Comparison of ENCODE assay signal across 5 cellular contexts in genomic region chr2:210604666-210605065, GRCh38.
TF ChIP-seq lines count a peak whose summit lies in the region.

No MANE protein-coding gene starts in this region.

TF ChIP-seq in A549, 52 proteins besides CTCF, POLR2A, EP300 and RAD21:
- TF ChIP-seq MAFK (IDR thresholded peaks at IDR 0.05; ENCODE audit: partially characterized antibody), result peak; percentile 75
- TF ChIP-seq RARB (CRISPR knock-in tag; IDR thresholded peaks at IDR 0.05), result no peak
- no peak for TF ChIP-seq ZSCAN20 (CRISPR knock-in tag; IDR thresholded peaks at IDR 0.05)
- no peak for TF ChIP-seq BHLHE40 (IDR thresholded peaks at IDR 0.05; ENCODE audit: low read depth, low read length)
- no peak for TF ChIP-seq NR3C1 (IDR thresholded peaks at IDR 0.05)
- no peak for TF ChIP-seq E2F6 (IDR thresholded peaks at IDR 0.05; ENCODE audit: borderline replicate concordance, low read depth)

TF ChIP-seq in K562, 482 proteins besides CTCF, POLR2A, EP300 and RAD21:
- TF ChIP-seq ZNF316 (IDR thresholded peaks at IDR 0.05) (peak; percentile 28; the same call in 1 of the 2 replicates), USF2 (CRISPR knock-in tag; IDR thresholded peaks at IDR 0.05) (no peak), ZMIZ1 (IDR thresholded peaks at IDR 0.05; ENCODE audit: low read depth in 2 of 2, low read length in 2 of 2) (no peak)

TF ChIP-seq in HepG2, 621 proteins besides CTCF, POLR2A, EP300 and RAD21:
- TF ChIP-seq DMAP1 (CRISPR knock-in tag; IDR thresholded peaks at IDR 0.05) (no peak), MAFF (IDR thresholded peaks at IDR 0.05; ENCODE audit: low read depth, low read length) (peak; percentile 91), MAFK (conservative IDR thresholded peaks at IDR 0.05 in 1 of 2, IDR thresholded peaks at IDR 0.05 in 1 of 2; ENCODE audit: low read length in 2 of 2) (peak; percentile 90 to 91)

TF ChIP-seq in neural cell, 6 proteins besides CTCF, POLR2A, EP300 and RAD21:
- TF ChIP-seq EZH2 (IDR thresholded peaks at IDR 0.05; ENCODE audit: borderline replicate concordance, insufficient read depth, low read length, poor library complexity, severe bottlenecking) (no peak), TAF1 (IDR thresholded peaks at IDR 0.05; ENCODE audit: low read depth) (no peak), REST (IDR thresholded peaks at IDR 0.05; ENCODE audit: borderline replicate concordance) (no peak), MXI1 (conservative IDR thresholded peaks at IDR 0.05; ENCODE audit: poor library complexity, severe bottlenecking) (no peak), POLR2AphosphoS5 (IDR thresholded peaks at IDR 0.05) (no peak), SMC3 (conservative IDR thresholded peaks at IDR 0.05; ENCODE audit: poor library complexity) (no peak)

TF ChIP-seq in GM23338, 12 proteins besides CTCF, POLR2A, EP300 and RAD21:
- TF ChIP-seq REST (IDR thresholded peaks at IDR 0.05; ENCODE audit: unreplicated experiment) (no peak), ZNF331 (CRISPR knock-in tag; IDR thresholded peaks at IDR 0.05; ENCODE audit: low read depth) (no peak), ZNF462 (CRISPR knock-in tag; IDR thresholded peaks at IDR 0.05) (no peak), NANOG (IDR thresholded peaks at IDR 0.05; ENCODE audit: borderline replicate concordance) (no peak), CREB1 (CRISPR knock-in tag; IDR thresholded peaks at IDR 0.05; ENCODE audit: low read depth) (no peak), ETS1 (IDR thresholded peaks at IDR 0.05) (no peak), EZH2 (IDR thresholded peaks at IDR 0.05; ENCODE audit: low read depth, unreplicated experiment) (no peak), ZNF114 (CRISPR knock-in tag; IDR thresholded peaks at IDR 0.05) (no peak), JUNB (IDR thresholded peaks at IDR 0.05; ENCODE audit: unreplicated experiment) (no peak), EZH2phosphoT487 (IDR thresholded peaks at IDR 0.05; ENCODE audit: unreplicated experiment) (no peak), POLR2AphosphoS5 (IDR thresholded peaks at IDR 0.05; ENCODE audit: low read depth) (no peak), STAT1 (IDR thresholded peaks at IDR 0.05; ENCODE audit: unreplicated experiment) (no peak)
TF ChIP-seq in GM23338: peak in this region for 0.
